12 cellular contexts compared by ENCODE assay signal in the genomic region with DNA sequence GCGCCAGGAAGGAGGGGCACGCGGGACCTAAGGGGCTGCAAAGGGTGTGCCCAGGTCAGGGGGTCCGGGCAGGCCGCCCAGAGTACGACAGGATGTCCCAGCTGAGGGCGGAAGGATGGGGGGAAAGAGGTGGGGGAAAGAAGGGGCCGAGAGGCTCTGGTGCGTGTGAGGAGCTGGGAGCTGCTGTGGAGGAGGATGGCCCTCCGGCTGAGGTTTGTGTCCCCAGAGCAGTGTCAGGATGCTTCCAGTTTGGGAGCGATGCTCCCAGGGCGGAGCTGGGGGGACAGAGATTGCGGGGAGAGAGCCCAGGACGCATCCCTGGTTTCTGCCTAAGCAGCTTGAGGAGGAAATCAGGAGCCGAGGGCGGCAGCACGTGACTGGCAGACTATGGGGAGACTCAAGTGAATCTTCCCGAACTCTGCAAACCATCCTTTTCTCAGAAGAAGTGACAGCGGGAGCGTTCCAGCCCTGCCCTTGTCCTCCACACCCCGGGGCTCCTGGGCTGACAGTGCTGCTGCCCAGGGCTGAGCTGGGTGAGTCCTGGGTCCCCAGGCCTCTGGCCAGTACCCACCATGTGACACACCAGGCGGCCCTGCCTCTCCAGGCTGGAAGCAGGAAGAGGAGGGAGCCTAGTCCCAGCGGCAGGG.
"Had no signal": no experiment of that assay in that cellular context is flagged by ENCODE, and none has a peak within 500 bp of the region (broad histone marks: within the 10 kb centered on the region; RNA-seq: fewer than 3 reads in every experiment).

No MANE protein-coding gene starts in this region.

- H3K4me3 Mint-ChIP-seq: activated naive CD8-positive, alpha-beta T cell treated with anti-CD3 and anti-CD28 coated beads for 36 hours; memory B cell had no signal

- H3K27me3 Mint-ChIP-seq: activated naive CD8-positive, alpha-beta T cell treated with anti-CD3 and anti-CD28 coated beads for 36 hours had no signal

- ATAC-seq: left lobe of liver, pancreas had no signal

- H3K9me3 Mint-ChIP-seq: activated naive CD8-positive, alpha-beta T cell treated with anti-CD3 and anti-CD28 coated beads for 36 hours; memory B cell had no signal

- DNase-seq: activated effector memory CD4-positive, alpha-beta T cell treated with anti-CD3 and anti-CD28 coated beads, Interleukin-2, amount 50 U/mL, for 16 hours; dorsolateral prefrontal cortex; esophagus squamous epithelium; foreskin fibroblast; glutamatergic neuron; stimulated activated CD4-positive, alpha-beta T cell treated with anti-CD3 and anti-CD28 coated beads, Interleukin-4, amount 100 ng/mL, for 24 hours; SW 1271; thyroid gland had no signal

- H3K27ac Mint-ChIP-seq: activated naive CD8-positive, alpha-beta T cell treated with anti-CD3 and anti-CD28 coated beads for 36 hours; memory B cell had no signal

- H3K36me3 Mint-ChIP-seq: activated naive CD8-positive, alpha-beta T cell treated with anti-CD3 and anti-CD28 coated beads for 36 hours; memory B cell had no signal
